ENCODE assay signal across 24 cellular contexts in genomic region chr20:55142932-55143331, GRCh38.
"Had no signal": no experiment of that assay in that cellular context is flagged by ENCODE, and none has a peak within 500 bp of the region (broad histone marks: within the 10 kb centered on the region; RNA-seq: fewer than 3 reads in every experiment).

No MANE protein-coding gene starts in this region.

- H3K4me3 ChIP-seq: esophagus squamous epithelium, gastrocnemius medialis, heart right ventricle, left lung, lower lobe of right lung, mucosa of descending colon had no signal

- H3K4me1 ChIP-seq: gastrocnemius medialis, heart right ventricle, left lung, lower lobe of right lung had no signal

- ATAC-seq: effector memory CD8-positive, alpha-beta T cell; gastrocnemius medialis; heart right ventricle; left cardiac atrium; left lung; left ventricle myocardium superior; lower lobe of right lung; naive thymus-derived CD8-positive, alpha-beta T cell had no signal

- H3K27ac ChIP-seq: epithelial cell of prostate, gastrocnemius medialis, heart right ventricle, left lung, lower lobe of right lung had no signal

- DNase-seq: cortex of kidney; effector CD8-positive, alpha-beta T cell; effector memory CD8-positive, alpha-beta T cell; endodermal cell; erythroblast; esophagus squamous epithelium; foreskin fibroblast; foreskin melanocyte; gastrocnemius medialis; glutamatergic neuron; head of caudate nucleus; heart right ventricle; hippocampal formation; left cardiac atrium; left lung; left ventricle myocardium superior; lower lobe of right lung; mesenchymal stem cell; mucosa of descending colon; naive B cell; naive thymus-derived CD8-positive, alpha-beta T cell had no signal

- H3K27me3 ChIP-seq: esophagus squamous epithelium, gastrocnemius medialis, heart right ventricle, left lung had no signal

- H3K36me3 ChIP-seq: esophagus squamous epithelium, gastrocnemius medialis, heart right ventricle, left lung, lower lobe of right lung had no signal

- FAIRE-seq: endometrium, islet of Langerhans had no signal

- H3K9me3 ChIP-seq: esophagus squamous epithelium, gastrocnemius medialis, heart right ventricle, left lung, lower lobe of right lung, mucosa of descending colon had no signal
